19 cellular contexts compared by ENCODE assay signal in genomic region chr11:96063053-96063452, GRCh38.
DNase-seq lines count a peak whose midpoint lies in the region; ATAC-seq and TF ChIP-seq lines count a peak whose summit lies in the region.
"Had no signal": no experiment of that assay in that cellular context is flagged by ENCODE, and none has a peak within 500 bp of the region (broad histone marks: within the 10 kb centered on the region; RNA-seq: fewer than 3 reads in every experiment).

No MANE protein-coding gene starts in this region.

- no peaks in the 10 kb centered on the region for H3K27me3 Mint-ChIP-seq in activated CD4-positive, alpha-beta T cell treated with anti-CD3 and anti-CD28 coated beads, Interleukin-2, amount 10 ng/mL, durations not matched to agents 24 days and 14 days
- H3K27me3 Mint-ChIP-seq in activated naive CD8-positive, alpha-beta T cell treated with anti-CD3 and anti-CD28 coated beads, Interleukin-2, amount 10 ng/mL, durations not matched to agents 7 days and 5 days = no peaks in the 10 kb centered on the region
- H3K27me3 Mint-ChIP-seq: naive B cell had no signal

- H3K9me3 Mint-ChIP-seq in activated CD4-positive, alpha-beta T cell treated with anti-CD3 and anti-CD28 coated beads, Interleukin-2, amount 10 ng/mL, durations not matched to agents 24 days and 14 days = peaks cover 9% of the 10 kb centered on the region
- no peaks in the 10 kb centered on the region for H3K9me3 Mint-ChIP-seq in activated naive CD8-positive, alpha-beta T cell treated with anti-CD3 and anti-CD28 coated beads, Interleukin-2, amount 10 ng/mL, durations not matched to agents 7 days and 5 days
- H3K9me3 Mint-ChIP-seq: naive B cell had no signal

- no peak for DNase-seq in activated CD4-positive, alpha-beta T cell treated with anti-CD3 and anti-CD28 coated beads, Interleukin-2, amount 10 ng/mL, durations not matched to agents 24 days and 14 days
- DNase-seq in activated CD4-positive, alpha-beta T cell treated with anti-CD3 and anti-CD28 coated beads, Interleukin-2, amount 50 U/mL, for 1 hour = no peak
- DNase-seq in IMR-90 = no peak
- DNase-seq in activated naive CD8-positive, alpha-beta T cell treated with anti-CD3 and anti-CD28 coated beads, Interleukin-2, amount 10 ng/mL, durations not matched to agents 7 days and 5 days = no peak
- DNase-seq in trophoblast cell = no peak
- DNase-seq in neuronal stem cell (ENCODE audit: low spot score) = no peak
- DNase-seq in NAMALWA (ENCODE audit: low spot score) = no peak
- DNase-seq: activated CD4-positive, CD25-positive, alpha-beta regulatory T cell treated with anti-CD3 and anti-CD28 coated beads, Interleukin-2, amount 50 U/mL, for 72 hours; anterior cingulate cortex; heart right ventricle; naive B cell; NCI-H1105 treated with DMSO at 0.1 percent for 48 hours; NCI-H510A treated with DMSO at 0.1 percent for 48 hours; spleen; stimulated activated naive CD4-positive, alpha-beta T cell; transverse colon had no signal

- intact Hi-C loops in activated CD4-positive, alpha-beta T cell treated with anti-CD3 and anti-CD28 coated beads, Interleukin-2, amount 10 ng/mL, durations not matched to agents 24 days and 14 days (cut with micrococcal nuclease) = loop anchor here (2.0 to 5.0 kb wide), 3 partner anchors 51 to 172 kb away; no protein-coding TSS in a partner anchor
- intact Hi-C loops in IMR-90 (cut with micrococcal nuclease) = no loop called here

- peaks cover 44% of the 10 kb centered on the region for H3K4me1 Mint-ChIP-seq in activated CD4-positive, alpha-beta T cell treated with anti-CD3 and anti-CD28 coated beads, Interleukin-2, amount 10 ng/mL, durations not matched to agents 24 days and 14 days
- H3K4me1 Mint-ChIP-seq in activated naive CD8-positive, alpha-beta T cell treated with anti-CD3 and anti-CD28 coated beads, Interleukin-2, amount 10 ng/mL, durations not matched to agents 7 days and 5 days = peaks cover 29% of the 10 kb centered on the region

- H2BK12ac ChIP-seq in trophoblast cell (ENCODE audit: low read length) (no peak overlapping the region), neuronal stem cell (ENCODE audit: low read length) (no peak overlapping the region)

- CTCF ChIA-PET in IMR-90 (lab: Yijun Ruan, JAX) = interaction anchor here (1.8 kb wide), 1 partner anchor 280 kb away, joined by 6 read pairs; the partner anchor contains the start of gene MAML2

- peak overlapping the region; percentile 86 for H3K27ac Mint-ChIP-seq in activated CD4-positive, alpha-beta T cell treated with anti-CD3 and anti-CD28 coated beads, Interleukin-2, amount 10 ng/mL, durations not matched to agents 24 days and 14 days
- H3K27ac Mint-ChIP-seq in activated naive CD8-positive, alpha-beta T cell treated with anti-CD3 and anti-CD28 coated beads, Interleukin-2, amount 10 ng/mL, durations not matched to agents 7 days and 5 days = peak overlapping the region; percentile 18

- no peak overlapping the region for H3K4me3 ChIP-seq in IMR-90 (ENCODE audit: insufficient read depth, low read depth, low read length)
- H3K4me3 ChIP-seq in trophoblast cell (ENCODE audit: low read depth, low read length) = no peak overlapping the region
- H3K4me3 ChIP-seq in neuronal stem cell (ENCODE audit: low read length in 2 of 2) = no peak overlapping the region
- H3K4me3 ChIP-seq: heart right ventricle, spleen, transverse colon had no signal

- no TSS peak for BruUV-seq in IMR-90 (replicated peaks; lab: Mats Ljungman, UMichigan)

- no peak overlapping the region for H4K8ac ChIP-seq in IMR-90 (ENCODE audit: low read depth in 2 of 2, low read length in 2 of 2)
- H4K8ac ChIP-seq in trophoblast cell (ENCODE audit: low read depth, low read length) = no peak overlapping the region
- H4K8ac ChIP-seq in neuronal stem cell (ENCODE audit: low read depth, low read length) = no peak overlapping the region

- H3K4me2 ChIP-seq in IMR-90 (ENCODE audit: low read depth, low read length) (no peak overlapping the region), trophoblast cell (ENCODE audit: low read length) (no peak overlapping the region), neuronal stem cell (ENCODE audit: insufficient read depth, low read length, poor library complexity, severe bottlenecking) (no peak overlapping the region)

- peak overlapping the region; percentile 58 for H3K4me3 Mint-ChIP-seq in activated CD4-positive, alpha-beta T cell treated with anti-CD3 and anti-CD28 coated beads, Interleukin-2, amount 10 ng/mL, durations not matched to agents 24 days and 14 days
- no peak overlapping the region for H3K4me3 Mint-ChIP-seq in activated naive CD8-positive, alpha-beta T cell treated with anti-CD3 and anti-CD28 coated beads, Interleukin-2, amount 10 ng/mL, durations not matched to agents 7 days and 5 days
- H3K4me3 Mint-ChIP-seq: naive B cell had no signal

- H3K23ac ChIP-seq in IMR-90 (ENCODE audit: low read depth, low read length) = no peak overlapping the region
- H3K23ac ChIP-seq in trophoblast cell (ENCODE audit: low read length) = no peak overlapping the region
- H3K23ac ChIP-seq in neuronal stem cell (ENCODE audit: low read depth, low read length, poor library complexity) = no peak overlapping the region

- H2AK5ac ChIP-seq in IMR-90 (ENCODE audit: low read depth, low read length) = peak overlapping the region; percentile 32; the same call in 1 of the 2 replicates
- H2AK5ac ChIP-seq in trophoblast cell (ENCODE audit: low read length) = no peak overlapping the region
- H2AK5ac ChIP-seq in neuronal stem cell (ENCODE audit: low read depth, low read length) = no peak overlapping the region

- H3K79me2 ChIP-seq in trophoblast cell (ENCODE audit: control insufficient read depth, insufficient read depth, low read length, poor library complexity) = no peaks in the 10 kb centered on the region

- POLR2A ChIA-PET in IMR-90 (lab: Charles Lee; ENCODE audit: unreplicated experiment) = no interaction called here
- POLR2A ChIA-PET in activated naive CD8-positive, alpha-beta T cell treated with anti-CD3 and anti-CD28 coated beads, Interleukin-2, amount 10 ng/mL, durations not matched to agents 7 days and 5 days (lab: Charles Lee) = no interaction called here

- H4K20me1 ChIP-seq in IMR-90 (ENCODE audit: insufficient read depth, low read length) = peaks cover 3% of the 10 kb centered on the region; the same call in 1 of the 2 replicates

- H4K5ac ChIP-seq in IMR-90 (ENCODE audit: low read depth, low read length) = no peak overlapping the region

- 100% methylated on average over 2 of the region's 2 CpGs; no CpG with 5 or more reads in 1 of the 2 experiments for WGBS in IMR-90 (ENCODE audit: extremely low coverage in 2 of 2, insufficient read length in 1 of 2), 2 experiments
- WGBS in trophoblast cell (ENCODE audit: extremely low coverage, insufficient coverage, insufficient read length) = no CpG with 5 or more reads among the region's 2 CpGs
- WGBS in neuronal stem cell (ENCODE audit: extremely low coverage in 2 of 2, insufficient read length in 2 of 2, insufficient replicate concordance in 1 of 2), 2 donors = no CpG with 5 or more reads among the region's 2 CpGs

- no peak overlapping the region for H3K18ac ChIP-seq in IMR-90 (ENCODE audit: low read depth, low read length)
- H3K18ac ChIP-seq in trophoblast cell (ENCODE audit: low read length) = no peak overlapping the region
- no peak overlapping the region for H3K18ac ChIP-seq in neuronal stem cell (ENCODE audit: low read length)

- H4K12ac ChIP-seq in trophoblast cell (ENCODE audit: low read depth, low read length) = no peak overlapping the region

- no peak overlapping the region for H3K4ac ChIP-seq in IMR-90 (ENCODE audit: low read depth, low read length)
- no peak overlapping the region for H3K4ac ChIP-seq in trophoblast cell (ENCODE audit: low read depth, low read length)
- no peak overlapping the region for H3K4ac ChIP-seq in neuronal stem cell (ENCODE audit: low read length)

- H3K27ac ChIP-seq in IMR-90 (ENCODE audit: insufficient read depth, low read length) = no peak overlapping the region
- H3K27ac ChIP-seq in trophoblast cell (ENCODE audit: low read depth, low read length) = peak overlapping the region; percentile 9
- H3K27ac ChIP-seq in neuronal stem cell (replicated peaks; ENCODE audit: low read length) = no peak overlapping the region
- H3K27ac ChIP-seq: C4-2B, heart right ventricle, transverse colon had no signal

- H3K9me3 ChIP-seq in IMR-90 (ENCODE audit: control insufficient read depth, insufficient read depth, low read length) (no peaks in the 10 kb centered on the region), trophoblast cell (ENCODE audit: insufficient read depth, low read depth, low read length) (no peaks in the 10 kb centered on the region), neuronal stem cell (replicated peaks in 1 of 2; ENCODE audit: control insufficient read depth in 2 of 2, insufficient read depth in 1 of 2, low read depth in 1 of 2, low read length in 2 of 2) (peaks cover 0 to 4% of the 10 kb centered on the region in 2 donors)
- H3K9me3 ChIP-seq: heart right ventricle, spleen, transverse colon had no signal

- H3K79me1 ChIP-seq in IMR-90 (ENCODE audit: low read depth in 1 of 2, low read length in 2 of 2) (peaks cover 22 to 46% of the 10 kb centered on the region in 2 experiments), trophoblast cell (ENCODE audit: low read length) (peaks cover 2% of the 10 kb centered on the region), neuronal stem cell (ENCODE audit: low read depth, low read length) (no peaks in the 10 kb centered on the region)

- in situ Hi-C loops in IMR-90 (cut with MboI; ENCODE audit: low sequenced_read_pairs) = no loop called here

- H2BK120ac ChIP-seq in IMR-90 (ENCODE audit: low read depth, low read length) = no peak overlapping the region; the same call in 1 of the 2 replicates
- no peak overlapping the region for H2BK120ac ChIP-seq in trophoblast cell (ENCODE audit: insufficient read depth, low read length, poor library complexity)
- H2BK120ac ChIP-seq in neuronal stem cell (ENCODE audit: low read depth, low read length) = no peak overlapping the region

- no peak for TF ChIP-seq POLR2A in IMR-90 (IDR thresholded peaks at IDR 0.05; ENCODE audit: low read depth, low read length)

- H3K56ac ChIP-seq in IMR-90 (ENCODE audit: extremely low read depth, insufficient read depth, low read length) = no peak overlapping the region

- no peaks in the 10 kb centered on the region; the same call in 1 of the 2 replicates for H3K36me3 ChIP-seq in IMR-90 (ENCODE audit: control insufficient read depth, insufficient read depth, low read length)
- H3K36me3 ChIP-seq in trophoblast cell (ENCODE audit: control insufficient read depth in 1 of 2, insufficient read depth in 2 of 2, low read length in 2 of 2) = peaks cover 0 to 10% of the 10 kb centered on the region in 2 experiments
- H3K36me3 ChIP-seq in neuronal stem cell (replicated peaks in 1 of 2; ENCODE audit: control insufficient read depth in 2 of 2, insufficient read depth in 2 of 2, low read length in 2 of 2) = no peaks in the 10 kb centered on the region
- H3K36me3 ChIP-seq: heart right ventricle, transverse colon had no signal

- H3K9ac ChIP-seq in IMR-90 (ENCODE audit: low read depth, low read length) (no peak overlapping the region), trophoblast cell (ENCODE audit: low read length) (no peak overlapping the region), neuronal stem cell (ENCODE audit: low read depth, low read length, poor library complexity) (no peak overlapping the region)

- H3K14ac ChIP-seq in IMR-90 (replicated peaks; ENCODE audit: low read depth, low read length) (peak overlapping the region; percentile 40; the same call in 1 of the 2 replicates), trophoblast cell (ENCODE audit: low read length) (no peak overlapping the region), neuronal stem cell (ENCODE audit: low read length) (no peak overlapping the region)

- TF ChIP-seq RAD21 in IMR-90 (IDR thresholded peaks at IDR 0.05; ENCODE audit: low read length) = no peak

- 0 out of 2 replicates have a peak overlapping the region, but pooled peaks have one; percentile 21 for H4K91ac ChIP-seq in IMR-90 (ENCODE audit: insufficient read depth, low read depth, low read length)
- H4K91ac ChIP-seq in trophoblast cell (ENCODE audit: low read depth, low read length) = no peak overlapping the region
- no peak overlapping the region for H4K91ac ChIP-seq in neuronal stem cell (ENCODE audit: low read depth, low read length, poor library complexity)

- H3K36me3 Mint-ChIP-seq in activated CD4-positive, alpha-beta T cell treated with anti-CD3 and anti-CD28 coated beads, Interleukin-2, amount 10 ng/mL, durations not matched to agents 24 days and 14 days (ENCODE audit: low read depth) = peaks cover 21% of the 10 kb centered on the region
- H3K36me3 Mint-ChIP-seq in activated naive CD8-positive, alpha-beta T cell treated with anti-CD3 and anti-CD28 coated beads, Interleukin-2, amount 10 ng/mL, durations not matched to agents 7 days and 5 days = peaks cover 31% of the 10 kb centered on the region
- H3K36me3 Mint-ChIP-seq: naive B cell had no signal

- H3K4me1 ChIP-seq in IMR-90 (ENCODE audit: control insufficient read depth, insufficient read depth, low read length) (peaks cover 14% of the 10 kb centered on the region), trophoblast cell (ENCODE audit: control insufficient read depth in 1 of 2, insufficient read depth in 2 of 2, low read length in 2 of 2) (peaks cover 0 to 4% of the 10 kb centered on the region in 2 experiments), neuronal stem cell (ENCODE audit: control insufficient read depth in 2 of 2, insufficient read depth in 1 of 2, low read depth in 1 of 2, low read length in 2 of 2) (peaks cover 4 to 7% of the 10 kb centered on the region in 2 donors)

- H2BK20ac ChIP-seq in IMR-90 (ENCODE audit: low read depth, low read length) = no peak overlapping the region

- H3K9me1 ChIP-seq in IMR-90 (ENCODE audit: insufficient read depth, low read length) = peaks cover 11% of the 10 kb centered on the region

- H2BK15ac ChIP-seq in IMR-90 (ENCODE audit: low read depth, low read length) (no peak overlapping the region), neuronal stem cell (ENCODE audit: low read length) (no peak overlapping the region)

- H3K27me3 ChIP-seq in IMR-90 (ENCODE audit: control insufficient read depth, insufficient read depth, low read length) = no peaks in the 10 kb centered on the region
- no peaks in the 10 kb centered on the region for H3K27me3 ChIP-seq in trophoblast cell (ENCODE audit: insufficient read depth, low read length)
- no peaks in the 10 kb centered on the region for H3K27me3 ChIP-seq in neuronal stem cell (ENCODE audit: control insufficient read depth in 3 of 3, insufficient read depth in 3 of 3, low read depth in 1 of 3, low read length in 3 of 3)
- H3K27me3 ChIP-seq: heart right ventricle, spleen, transverse colon had no signal

- dilution Hi-C loops in IMR-90 (cut with HindIII; ENCODE audit: low sequenced_read_pairs, unreplicated experiment) = no loop called here

- ATAC-seq in IMR-90 (ENCODE audit: low read depth) (no peak), GM18909 (IDR thresholded peaks at IDR 0.05; ENCODE audit: poor library complexity, unreplicated experiment) (no peak)
- ATAC-seq in activated naive CD8-positive, alpha-beta T cell treated with anti-CD3 and anti-CD28 coated beads, Interleukin-2, amount 10 ng/mL, durations not matched to agents 7 days and 5 days (ENCODE audit: low read depth) = no peak
- ATAC-seq: heart right ventricle, Right ventricle myocardium inferior had no signal

- H2AK9ac ChIP-seq in IMR-90 (replicated peaks; ENCODE audit: low read depth, low read length, poor library complexity) = no peak overlapping the region

- no peak overlapping the region for H2AFZ ChIP-seq in IMR-90 (replicated peaks; ENCODE audit: low read length, poor library complexity)
- no peak overlapping the region for H2AFZ ChIP-seq in trophoblast cell (ENCODE audit: insufficient read depth, low read length, poor library complexity)
- no peak overlapping the region for H2AFZ ChIP-seq in neuronal stem cell (ENCODE audit: low read length)

- TF ChIP-seq CTCF in IMR-90 (conservative IDR thresholded peaks at IDR 0.05; ENCODE audit: low read depth, low read length) = no peak

- H2BK5ac ChIP-seq in IMR-90 (ENCODE audit: low read depth, low read length, poor library complexity, severe bottlenecking) (no peak overlapping the region), trophoblast cell (ENCODE audit: low read depth, low read length, poor library complexity) (no peak overlapping the region), neuronal stem cell (ENCODE audit: low read length) (no peak overlapping the region)
